ENCODE assay signal across 23 cellular contexts in the genomic region with DNA sequence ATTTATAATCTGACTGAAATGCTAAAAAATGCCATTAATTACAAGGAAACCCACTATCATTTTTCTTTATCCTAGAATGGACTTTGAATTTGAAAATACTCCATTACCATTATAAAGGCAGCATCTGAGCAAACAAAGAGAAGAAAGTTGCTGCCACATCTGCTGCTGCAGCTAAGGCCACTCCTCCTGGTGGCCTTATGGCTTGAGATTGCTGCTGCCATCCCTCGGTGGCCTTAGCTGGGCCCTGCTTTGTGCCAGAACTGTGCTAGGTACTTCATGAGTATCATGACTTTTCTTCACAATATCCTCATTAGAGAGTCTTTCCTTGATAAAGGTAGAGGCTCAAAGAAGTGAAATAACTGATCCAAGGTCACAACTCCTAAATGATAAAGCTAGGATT.
"Had no signal": no experiment of that assay in that cellular context is flagged by ENCODE, and none has a peak within 500 bp of the region (broad histone marks: within the 10 kb centered on the region; RNA-seq: fewer than 3 reads in every experiment).

No MANE protein-coding gene starts in this region.

- H2AFZ ChIP-seq: hepatocyte had no signal

- H3K27ac Mint-ChIP-seq: mesothelial cell of epicardium; naive B cell; naive thymus-derived CD8-positive, alpha-beta T cell had no signal

- H3K27ac ChIP-seq: coronary artery, dorsolateral prefrontal cortex, esophagus muscularis mucosa, foreskin keratinocyte, gastroesophageal sphincter, heart left ventricle, hepatocyte, left lung, lower lobe of right lung had no signal

- H3K4me1 Mint-ChIP-seq: naive B cell; naive thymus-derived CD8-positive, alpha-beta T cell had no signal

- DNase-seq: dermis blood vessel endothelial cell; dorsolateral prefrontal cortex; effector CD4-positive, alpha-beta T cell; effector memory CD4-positive, alpha-beta T cell; foreskin keratinocyte; heart left ventricle; hypothalamus; left cardiac atrium; left lung; left ventricle myocardium superior; lower lobe of right lung; mesenchymal stem cell; mucosa of descending colon; naive B cell; naive thymus-derived CD8-positive, alpha-beta T cell had no signal

- H3K36me3 ChIP-seq: esophagus muscularis mucosa, gastroesophageal sphincter, heart left ventricle, left lung, lower lobe of right lung had no signal

- H3K4me3 ChIP-seq: coronary artery, dorsolateral prefrontal cortex, esophagus muscularis mucosa, gastroesophageal sphincter, heart left ventricle, hepatocyte, left lung, lower lobe of right lung, mucosa of descending colon had no signal

- ATAC-seq: foreskin keratinocyte; gastroesophageal sphincter; heart left ventricle; left cardiac atrium; left lung; left ventricle myocardium superior; lower lobe of right lung; mucosa of descending colon; naive thymus-derived CD8-positive, alpha-beta T cell had no signal

- H3K9me3 ChIP-seq: esophagus muscularis mucosa, gastroesophageal sphincter, heart left ventricle, left lung, lower lobe of right lung, mucosa of descending colon had no signal

- H3K4me2 ChIP-seq: hepatocyte had no signal

- FAIRE-seq: endothelial cell of umbilical vein, islet of Langerhans, keratinocyte had no signal

- H3K4me3 Mint-ChIP-seq: mesothelial cell of epicardium; naive B cell; naive thymus-derived CD8-positive, alpha-beta T cell had no signal

- H3K4me1 ChIP-seq: esophagus muscularis mucosa, foreskin keratinocyte, gastroesophageal sphincter, heart left ventricle, left lung, lower lobe of right lung had no signal

- H3K79me2 ChIP-seq: hepatocyte had no signal

- H3K27me3 Mint-ChIP-seq: naive B cell; naive thymus-derived CD8-positive, alpha-beta T cell had no signal

- H3K27me3 ChIP-seq: esophagus muscularis mucosa, foreskin keratinocyte, gastroesophageal sphincter, heart left ventricle, hepatocyte, left lung had no signal

- H3K36me3 Mint-ChIP-seq: mesothelial cell of epicardium, naive B cell had no signal
